In the genomic region with DNA sequence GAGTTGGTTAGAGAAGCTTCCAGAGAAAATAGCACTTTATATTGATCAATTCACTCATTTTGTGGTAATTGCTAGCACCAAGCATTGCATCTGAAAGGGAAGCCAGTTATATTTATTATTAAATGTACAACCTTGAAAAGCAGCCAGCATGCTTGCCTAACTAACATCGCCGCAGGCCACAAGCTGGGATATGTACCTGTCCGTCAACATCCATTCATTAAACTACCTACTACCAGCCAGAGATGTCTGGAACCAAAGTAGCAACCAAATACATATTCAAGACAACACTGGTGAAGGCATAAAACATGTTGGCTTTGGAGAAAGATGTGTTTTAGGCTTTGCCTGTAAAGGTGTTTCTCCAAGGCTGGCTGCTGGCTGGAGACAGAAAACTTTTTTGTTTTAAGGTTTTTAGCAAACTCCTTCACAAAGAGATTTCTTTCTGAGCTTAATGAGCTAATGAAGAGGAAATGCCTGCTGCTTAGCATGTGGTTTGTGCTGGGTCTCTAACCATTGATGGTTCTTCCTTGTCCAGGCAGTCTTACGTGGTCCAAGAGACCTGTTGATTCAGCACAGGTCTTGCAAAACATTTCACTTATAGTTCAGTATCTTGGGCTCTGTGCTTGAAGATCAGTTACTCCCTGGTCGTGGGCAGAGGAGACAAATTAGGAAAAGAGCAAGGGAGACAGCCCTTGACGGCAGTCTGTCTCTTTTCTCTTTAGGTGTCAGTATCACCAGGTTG, we compare ENCODE assay signal across 10 cellular contexts. TPM values are rescaled to one million over a fixed set of nuclear protein-coding genes. Genes with fewer than 3 reads are reported as not detected.
DNase-seq lines count a peak whose midpoint lies in the region; ATAC-seq and TF ChIP-seq lines count a peak whose summit lies in the region.
"Had no signal": no experiment of that assay in that cellular context is flagged by ENCODE, and none has a peak within 500 bp of the region (broad histone marks: within the 10 kb centered on the region; RNA-seq: fewer than 3 reads in every experiment).

No MANE protein-coding gene starts in this region.

- peaks cover 86% of the 10 kb centered on the region for H3K36me3 Mint-ChIP-seq in Calu3 (ENCODE audit: insufficient read depth, unreplicated experiment)

- H3K36me3 ChIP-seq in osteoblast (ENCODE audit: insufficient read depth, low read length): peaks cover 27% of the 10 kb centered on the region

- H3K4me2 ChIP-seq in osteoblast (ENCODE audit: insufficient read depth, low read length): peak overlapping the region; percentile 79

- no peaks in the 10 kb centered on the region for H3K27me3 Mint-ChIP-seq in Calu3 (ENCODE audit: unreplicated experiment)

- H3K27ac ChIP-seq in coronary artery: peak overlapping the region in 1 of 2 donors; percentile 47
- H3K27ac ChIP-seq in osteoblast (ENCODE audit: low read depth, low read length): peak overlapping the region; percentile 49
- H3K27ac ChIP-seq: parathyroid adenoma had no signal

- peak; percentile 20 for DNase-seq in Calu3
- DNase-seq in NB4 (ENCODE audit: low read depth): peak; percentile 71
- no peak for DNase-seq in coronary artery (ENCODE audit: low spot score)
- no peak for DNase-seq in osteoblast (ENCODE audit: insufficient read length, low spot score, missing footprints)
- DNase-seq in GM13977 (ENCODE audit: low spot score): no peak
- DNase-seq in NCI-H1417 treated with DMSO at 0.1 percent for 48 hours (lab: John Stamatoyannopoulos, UW): no peak
- DNase-seq in GM03348 (ENCODE audit: low spot score): no peak
- DNase-seq: NCI-H146 had no signal

- H3K79me2 ChIP-seq in osteoblast (ENCODE audit: insufficient read depth, low read length): peaks cover 54% of the 10 kb centered on the region
- H3K79me2 ChIP-seq: parathyroid adenoma had no signal

- H3K9me3 Mint-ChIP-seq in Calu3 (ENCODE audit: low read depth, unreplicated experiment): no peaks in the 10 kb centered on the region

- intact Hi-C loops in Calu3 (cut with micrococcal nuclease; ENCODE audit: unreplicated experiment): no loop called here

- no peaks in the 10 kb centered on the region for H3K9me3 ChIP-seq in osteoblast (ENCODE audit: low read depth, low read length)

- H3K4me3 ChIP-seq in NB4 (ENCODE audit: low read depth, low read length) (peak overlapping the region; percentile 2), coronary artery (peak overlapping the region; percentile 86), osteoblast (ENCODE audit: insufficient read depth, low read length) (peak overlapping the region; percentile 28)

- H3K4me1 ChIP-seq in osteoblast (ENCODE audit: insufficient read depth, low read length): peaks cover 60% of the 10 kb centered on the region

- TF ChIP-seq CTCF in Calu3 (IDR thresholded peaks at IDR 0.05; ENCODE audit: unreplicated experiment) (no peak), NB4 (IDR thresholded peaks at IDR 0.05; ENCODE audit: low read depth, low read length) (no peak), coronary artery (IDR thresholded peaks at IDR 0.05) (no peak), osteoblast (IDR thresholded peaks at IDR 0.05; ENCODE audit: extremely low read depth, low read depth, low read length) (no peak), GM13977 (IDR thresholded peaks at IDR 0.05; ENCODE audit: extremely low read depth, insufficient read depth, missing control alignments) (no peak)

- peaks cover 24% of the 10 kb centered on the region for H4K20me1 ChIP-seq in osteoblast (ENCODE audit: insufficient read depth, low read length)

- ATAC-seq in GM18498 (IDR thresholded peaks at IDR 0.05; ENCODE audit: unreplicated experiment): no peak

- H3K27me3 ChIP-seq in osteoblast (ENCODE audit: insufficient read depth, low read length): no peaks in the 10 kb centered on the region

- TF ChIP-seq POLR2A in NB4 (IDR thresholded peaks at IDR 0.05; ENCODE audit: extremely low read depth, insufficient read length): no peak

- H3K27ac Mint-ChIP-seq in Calu3 (ENCODE audit: unreplicated experiment): peak overlapping the region; percentile 83

- H2AFZ ChIP-seq in osteoblast (ENCODE audit: low read length): no peak overlapping the region
- H2AFZ ChIP-seq: parathyroid adenoma had no signal

- BruUV-seq in Calu3 (replicated peaks; lab: Mats Ljungman, UMichigan): no TSS peak

- H3K4me3 Mint-ChIP-seq in Calu3 (ENCODE audit: low read depth, unreplicated experiment): peak overlapping the region; percentile 34

- peaks cover 59% of the 10 kb centered on the region for H3K4me1 Mint-ChIP-seq in Calu3 (ENCODE audit: low read depth, unreplicated experiment)

- in situ Hi-C loops in GM13977 (cut with MboI; ENCODE audit: low pct_unique_long_range_greater_than_20kb, low sequenced_read_pairs, unreplicated experiment): no loop called here

- CTCF ChIA-PET in Calu3 (lab: Charles Lee): interaction anchor here (1.3 to 1.6 kb wide), 5 partner anchors 9 to 31 kb away, joined by 3 to 8 read pairs (median 4); no protein-coding TSS in a partner anchor

RNA-seq across cellular contexts. Expression of a gene that starts 3.1 kb away (rescaled TPM):
- total RNA-seq in Calu3 (2022) (73.1 and 86.0 TPM in 2 replicates), osteoblast (58.6 and 59.4 TPM in 2 replicates)

RNA-seq across cellular contexts. Expression of a gene that starts 49.5 kb away (rescaled TPM):
- total RNA-seq in Calu3 (2022) (24.3 and 28.5 TPM in 2 replicates), osteoblast (17.4 and 20.3 TPM in 2 replicates)

RNA-seq across cellular contexts. Expression of a gene that starts 51.2 kb away (rescaled TPM):
- 10.6 and 16.6 TPM in 2 replicates for total RNA-seq in Calu3 (2022)
- under 0.01 and 0.29 TPM in 2 replicates for total RNA-seq in osteoblast

Comparison
In these comparisons a context has a peak if more than half of its experiments do, and no peak if none do; other contexts are left out.
1. DNase-seq: peak in Calu3 (single experiment) and NB4 (single experiment); none in coronary artery (single experiment), osteoblast (single experiment), GM13977 (single experiment), NCI-H1417 treated with DMSO at 0.1 percent for 48 hours (single experiment) and GM03348 (single experiment).
2. H3K4me3 ChIP-seq: peak in every context shown above with its lines; median percentile 86 in coronary artery; 28 in osteoblast; 2 in NB4.